8 cellular contexts compared by ENCODE assay signal in genomic region chr9:19471737-19472648, GRCh38.
DNase-seq lines count a peak whose midpoint lies in the region; ATAC-seq, FAIRE-seq and TF ChIP-seq lines count a peak whose summit lies in the region.

No MANE protein-coding gene starts in this region.

- H4K20me1 ChIP-seq in H9 (ENCODE audit: control insufficient read depth, insufficient read depth, insufficient read length): no peaks in the 10 kb centered on the region
- no peaks in the 10 kb centered on the region for H4K20me1 ChIP-seq in K562 (replicated peaks; ENCODE audit: control insufficient read depth, insufficient read depth, low read length)
- no peaks in the 10 kb centered on the region for H4K20me1 ChIP-seq in smooth muscle cell (ENCODE audit: low read depth)

- H4K8ac ChIP-seq in H9 (replicated peaks; ENCODE audit: insufficient read length, low read depth, low read length): no peak overlapping the region

- no peak overlapping the region for H2BK20ac ChIP-seq in H9 (ENCODE audit: low read depth, low read length, poor library complexity, severe bottlenecking)

- peak overlapping the region; percentile 82; the same call in 1 of the 2 replicates for H3K14ac ChIP-seq in H9 (ENCODE audit: insufficient read depth, low read length)

- no peaks in the 10 kb centered on the region for H3K9me3 Mint-ChIP-seq in H9

- H3K27ac ChIP-seq in H9 (ENCODE audit: insufficient read length, low read depth, low read length) (no peak overlapping the region), K562 (ENCODE audit: extremely low read depth, low read depth, low read length) (no peak overlapping the region), smooth muscle cell (ENCODE audit: low read depth) (no peak overlapping the region)

- peaks cover 7 to 9% of the 10 kb centered on the region in 2 experiments for H3K4me1 Mint-ChIP-seq in H9

- intact Hi-C loops in K562 (cut with micrococcal nuclease): no loop called here

- no CpG with 5 or more reads among the region's 18 CpGs for WGBS in H9 (ENCODE audit: extremely low coverage, insufficient read length, low lambda C conversion rate)
- 2% methylated on average over 18 of the region's 18 CpGs for WGBS in K562 (ENCODE audit: insufficient coverage, low coverage, missing lambda C conversion rate)
- WGBS in smooth muscle cell (ENCODE audit: low lambda C conversion rate): 12% methylated on average over 18 of the region's 18 CpGs

- H3K27me3 ChIP-seq in H9 (ENCODE audit: insufficient read depth, low read length) (no peaks in the 10 kb centered on the region), K562 (ENCODE audit: control insufficient read depth in 2 of 2, insufficient read depth in 2 of 2, low read length in 2 of 2) (no peaks in the 10 kb centered on the region; a peak in 1 of 5 replicates), iPS-15b (ENCODE audit: control insufficient read depth, insufficient read depth, low read length) (no peaks in the 10 kb centered on the region), smooth muscle cell (ENCODE audit: low read depth) (peaks cover 8% of the 10 kb centered on the region)

- peak overlapping the region in 1 of 2 experiments; percentile 40; a peak in 3 of 5 replicates for H3K4me3 Mint-ChIP-seq in H9

- no peaks in the 10 kb centered on the region for H3K9me3 ChIP-seq in H9 (ENCODE audit: control insufficient read depth, low read depth, low read length)
- no peaks in the 10 kb centered on the region for H3K9me3 ChIP-seq in K562 (replicated peaks; ENCODE audit: control insufficient read depth, insufficient read depth, low read depth, low read length)
- H3K9me3 ChIP-seq in iPS-15b (ENCODE audit: control insufficient read depth, insufficient read depth, low read length): no peaks in the 10 kb centered on the region
- H3K9me3 ChIP-seq in smooth muscle cell (replicated peaks; ENCODE audit: low read depth): no peaks in the 10 kb centered on the region

- DNase-seq in H9: peak; percentile 87
- DNase-seq in LoVo (ENCODE audit: low spot score): peak; percentile 34
- DNase-seq in T-helper 2 cell: peak in 3 of 5 experiments; percentile 12 to 59 (median 35)
- peak; percentile 60 to 70 (median 60) for DNase-seq in K562 (ENCODE audit: extremely low read depth in 1 of 4, low spot score in 3 of 4)
- peak; percentile 10 for DNase-seq in smooth muscle cell (lab: John Stamatoyannopoulos, UW; ENCODE audit: unreplicated experiment)
- DNase-seq in effector CD8-positive, alpha-beta T cell (lab: John Stamatoyannopoulos, UW): no peak

- no peak for TF ChIP-seq POLR2A in K562 (conservative IDR thresholded peaks at IDR 0.05)

- BruUV-seq in K562 (replicated peaks; lab: Mats Ljungman, UMichigan): no TSS peak

- H3T11ph ChIP-seq in H9 (ENCODE audit: low read length): no peak overlapping the region

- peak; percentile 82 for FAIRE-seq in K562 (lab: Jason Lieb, UNC)

- TF ChIP-seq CTCF in GM12872 (IDR thresholded peaks at IDR 0.05; ENCODE audit: insufficient read depth, low read depth, low read length) (peak; percentile 81), H9 (conservative IDR thresholded peaks at IDR 0.05) (peak; percentile 84), K562 (IDR thresholded peaks at IDR 0.05 in 2 of 3, conservative IDR thresholded peaks at IDR 0.05 in 1 of 3; ENCODE audit: insufficient read depth in 2 of 3, low read depth in 1 of 3, low read length in 3 of 3) (peak; percentile 80 to 84 (median 83)), smooth muscle cell (IDR thresholded peaks at IDR 0.05; ENCODE audit: borderline replicate concordance, insufficient read depth, poor library complexity, severe bottlenecking) (peak; percentile 79)

- CTCF ChIA-PET in K562 (lab: Yijun Ruan, JAX; ENCODE audit: low intra/inter-chr PET ratio): no interaction called here

- peak overlapping the region; percentile 76 for H3K18ac ChIP-seq in H9 (ENCODE audit: insufficient read length, low read depth, low read length)

- no peak overlapping the region for H2AK5ac ChIP-seq in H9 (ENCODE audit: insufficient read length, low read length)

- TF ChIP-seq EP300 in K562 (IDR thresholded peaks at IDR 0.05; ENCODE audit: low read length): no peak

- in situ Hi-C loops in K562 (cut with MboI): loop anchor here (25.0 kb wide), 3 partner anchors 685 to 1935 kb away; no protein-coding TSS in a partner anchor

- POLR2A ChIA-PET in K562 (lab: Yijun Ruan, JAX): no interaction called here

- H3K36me3 Mint-ChIP-seq in H9 (ENCODE audit: insufficient read depth in 1 of 3, low read depth in 3 of 3): no peaks in the 10 kb centered on the region

- no peak overlapping the region for H3K9ac ChIP-seq in H9 (ENCODE audit: extremely low read depth, insufficient read length, low read length)
- H3K9ac ChIP-seq in K562 (ENCODE audit: insufficient read depth in 1 of 2, low read depth in 2 of 2, low read length in 2 of 2): peak overlapping the region in 1 of 2 experiments; percentile 45; a peak in 1 of 4 replicates
- H3K9ac ChIP-seq in iPS-15b (ENCODE audit: low read depth, low read length): peak overlapping the region; percentile 49
- H3K9ac ChIP-seq in smooth muscle cell (ENCODE audit: low read depth): no peak overlapping the region

- H3K23me2 ChIP-seq in H9 (ENCODE audit: insufficient read length, low read depth, low read length, poor library complexity, severe bottlenecking): no peaks in the 10 kb centered on the region

- no peak overlapping the region for H3K23ac ChIP-seq in H9 (ENCODE audit: insufficient read length, low read depth, low read length)

- no peaks in the 10 kb centered on the region for H3K79me1 ChIP-seq in H9 (ENCODE audit: insufficient read depth, low read depth, low read length, poor library complexity, severe bottlenecking)

- no peaks in the 10 kb centered on the region for H3K36me3 ChIP-seq in K562 (ENCODE audit: control insufficient read depth, insufficient read depth, low read length)
- H3K36me3 ChIP-seq in iPS-15b (ENCODE audit: control insufficient read depth, insufficient read depth, low read length): no peaks in the 10 kb centered on the region
- H3K36me3 ChIP-seq in smooth muscle cell (ENCODE audit: low read depth): no peaks in the 10 kb centered on the region

- no peaks in the 10 kb centered on the region for H3K27me3 Mint-ChIP-seq in H9 (ENCODE audit: low read depth)

- H3K79me2 ChIP-seq in H9 (ENCODE audit: insufficient read depth, low read length) (no peaks in the 10 kb centered on the region; the same call in 1 of the 2 replicates), K562 (ENCODE audit: control insufficient read depth, insufficient read depth, low read length) (no peaks in the 10 kb centered on the region), smooth muscle cell (ENCODE audit: low read depth) (no peaks in the 10 kb centered on the region)

- no peak overlapping the region for H4K5ac ChIP-seq in H9 (ENCODE audit: insufficient read length, low read depth, low read length)

- H2BK120ac ChIP-seq in H9 (ENCODE audit: low read depth, low read length, poor library complexity, severe bottlenecking): no peak overlapping the region

- no peak overlapping the region for H3K4ac ChIP-seq in H9 (ENCODE audit: low read depth, low read length)

- H2BK5ac ChIP-seq in H9 (ENCODE audit: insufficient read length, low read length): no peak overlapping the region

- H3K9me1 ChIP-seq in K562 (ENCODE audit: control insufficient read depth, insufficient read depth, low read length): no peaks in the 10 kb centered on the region

- ATAC-seq in K562: peak; percentile 90

- no peak overlapping the region; a peak in 1 of 7 replicates for H3K27ac Mint-ChIP-seq in H9

- H3K4me1 ChIP-seq in H9 (ENCODE audit: insufficient read depth, low read length) (no peaks in the 10 kb centered on the region; the same call in 1 of the 2 replicates), K562 (replicated peaks in 1 of 2; ENCODE audit: control insufficient read depth in 2 of 2, insufficient read depth in 2 of 2, low read length in 2 of 2) (peaks cover 0 to 4% of the 10 kb centered on the region in 2 experiments; a peak in 3 of 5 replicates), iPS-15b (ENCODE audit: control insufficient read depth, insufficient read depth, low read length) (peaks cover 3% of the 10 kb centered on the region), smooth muscle cell (ENCODE audit: low read depth) (no peaks in the 10 kb centered on the region)

- H3K4me3 ChIP-seq in K562 (no peak overlapping the region), iPS-15b (ENCODE audit: low read depth, low read length) (peak overlapping the region; percentile 39), smooth muscle cell (no peak overlapping the region)

- H3K56ac ChIP-seq in H9 (ENCODE audit: insufficient read length, low read depth, low read length): no peak overlapping the region

- H3K4me2 ChIP-seq in H9 (ENCODE audit: insufficient read depth, insufficient read length, low read length) (peak overlapping the region; percentile 52), K562 (ENCODE audit: insufficient read depth, low read length) (peak overlapping the region; percentile 45; the same call in 1 of the 2 replicates), smooth muscle cell (peak overlapping the region; percentile 69)

- TF ChIP-seq RAD21 in K562 (CRISPR knock-in tag; conservative IDR thresholded peaks at IDR 0.05 in 1 of 2, IDR thresholded peaks at IDR 0.05 in 1 of 2): peak; percentile 62 to 78; a peak in 3 of 4 replicates

- peak overlapping the region; percentile 96 for H2AFZ ChIP-seq in H9 (ENCODE audit: low read length)
- H2AFZ ChIP-seq in K562 (ENCODE audit: low read depth, low read length): peak overlapping the region; percentile 85
- no peak overlapping the region for H2AFZ ChIP-seq in smooth muscle cell (ENCODE audit: low read depth)

- no peak overlapping the region for H2BK12ac ChIP-seq in H9 (ENCODE audit: insufficient read length, low read depth, low read length)

- H4K91ac ChIP-seq in H9 (ENCODE audit: insufficient read length, low read depth, low read length): no peak overlapping the region

- no peak overlapping the region for H2BK15ac ChIP-seq in H9 (ENCODE audit: low read depth, low read length)

- no peaks in the 10 kb centered on the region for H3F3A ChIP-seq in smooth muscle cell (ENCODE audit: low read depth)

TF ChIP-seq in K562, 482 proteins besides CTCF, POLR2A, EP300 and RAD21:
- TF ChIP-seq STAG1 (CRISPR knock-in tag; IDR thresholded peaks at IDR 0.05; ENCODE audit: borderline replicate concordance) (peak; percentile 74; the same call in 1 of the 2 replicates), ZNF780A (CRISPR knock-in tag; IDR thresholded peaks at IDR 0.05) (no peak), SMC3 (conservative IDR thresholded peaks at IDR 0.05; ENCODE audit: insufficient read depth, low read depth, low read length) (peak; percentile 55)
